16 cellular contexts compared by ENCODE assay signal in the genomic region with DNA sequence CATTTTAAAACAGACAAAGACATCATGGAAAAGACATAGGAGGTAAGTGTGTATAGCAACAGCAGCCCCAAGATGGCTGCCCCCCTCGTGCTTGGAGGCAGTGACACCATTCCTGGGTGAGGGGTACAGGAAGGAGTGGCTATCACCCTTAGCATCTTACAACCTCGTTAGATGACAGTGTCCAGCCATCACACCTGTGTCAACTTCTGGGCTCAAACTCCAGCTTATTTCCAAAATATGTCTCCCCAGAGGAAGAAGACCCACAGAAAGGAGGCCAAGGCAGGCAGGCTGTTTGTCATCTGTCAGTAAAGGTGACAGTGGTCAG. TPM values are rescaled to one million over a fixed set of nuclear protein-coding genes. Genes with fewer than 3 reads are reported as not detected.
DNase-seq lines count a peak whose midpoint lies in the region; ATAC-seq, FAIRE-seq and TF ChIP-seq lines count a peak whose summit lies in the region.
"Had no signal": no experiment of that assay in that cellular context is flagged by ENCODE, and none has a peak within 500 bp of the region (broad histone marks: within the 10 kb centered on the region; RNA-seq: fewer than 3 reads in every experiment).

No MANE protein-coding gene starts in this region.

- peaks cover 20 to 27% of the 10 kb centered on the region in 2 donors for H3K36me3 Mint-ChIP-seq in CD14-positive monocyte
- H3K36me3 Mint-ChIP-seq in activated CD4-positive, alpha-beta memory T cell treated with anti-CD3 and anti-CD28 coated beads, Interleukin-2, amount 10 ng/mL, durations not matched to agents 7 days and 5 days (ENCODE audit: low read depth): peaks cover 14% of the 10 kb centered on the region
- H3K36me3 Mint-ChIP-seq in naive thymus-derived CD4-positive, alpha-beta T cell: peaks cover 4 to 21% (median 9%) of the 10 kb centered on the region in 5 donors

- intact Hi-C loops in CD14-positive monocyte (cut with micrococcal nuclease) (loop anchor here in 1 of 2 donors (10.0 kb wide), 1 partner anchor 141 kb away; no protein-coding TSS in a partner anchor), ascending aorta (cut with DNase I) (no loop called here), prostate gland (cut with DNase I) (no loop called here)
- intact Hi-C loops in naive thymus-derived CD4-positive, alpha-beta T cell (cut with micrococcal nuclease): no loop called here

- DNase-seq in CD14-positive monocyte (ENCODE audit: low spot score) (no peak), GM12892 (ENCODE audit: insufficient read length) (no peak), NCI-H2227 (lab: John Stamatoyannopoulos, UW; ENCODE audit: unreplicated experiment) (no peak), DMS114 treated with DMSO at 0.1 percent for 48 hours (lab: John Stamatoyannopoulos, UW; ENCODE audit: unreplicated experiment) (no peak), ascending aorta (ENCODE audit: low spot score in 2 of 2) (no peak), prostate gland (ENCODE audit: low spot score) (no peak)
- no peak for DNase-seq in activated CD4-positive, alpha-beta memory T cell treated with anti-CD3 and anti-CD28 coated beads, Interleukin-2, amount 10 ng/mL, durations not matched to agents 7 days and 5 days
- no peak for DNase-seq in naive thymus-derived CD4-positive, alpha-beta T cell
- DNase-seq: activated CD4-positive, alpha-beta T cell treated with anti-CD3 and anti-CD28 coated beads, Interleukin-2, amount 10 ng/mL, durations not matched to agents 7 days and 5 days; DMS79 treated with DMSO at 0.1 percent for 48 hours; mammary epithelial cell; NCI-H1092 treated with DMSO at 0.1 percent for 48 hours; nucleus accumbens; PC-3 had no signal

- FAIRE-seq in GM12892 (lab: Jason Lieb, UNC): peak; percentile 77

- CTCF ChIA-PET in activated CD4-positive, alpha-beta memory T cell treated with anti-CD3 and anti-CD28 coated beads, Interleukin-2, amount 10 ng/mL, durations not matched to agents 7 days and 5 days (lab: Charles Lee): no interaction called here
- CTCF ChIA-PET in naive thymus-derived CD4-positive, alpha-beta T cell (lab: Charles Lee): no interaction called here

- H3K27ac Mint-ChIP-seq in CD14-positive monocyte: peak overlapping the region; percentile 94 to 99 (median 98)
- H3K27ac Mint-ChIP-seq in activated CD4-positive, alpha-beta memory T cell treated with anti-CD3 and anti-CD28 coated beads, Interleukin-2, amount 10 ng/mL, durations not matched to agents 7 days and 5 days: peak overlapping the region; percentile 47
- H3K27ac Mint-ChIP-seq in naive thymus-derived CD4-positive, alpha-beta T cell: peak overlapping the region in 6 of 9 donors; percentile 28 to 82 (median 60)
- H3K27ac Mint-ChIP-seq: activated CD4-positive, alpha-beta T cell treated with anti-CD3 and anti-CD28 coated beads, Interleukin-2, amount 10 ng/mL, durations not matched to agents 7 days and 5 days had no signal

- H3K9me3 ChIP-seq in naive thymus-derived CD4-positive, alpha-beta T cell (ENCODE audit: control insufficient read depth in 2 of 3, low read length in 3 of 3): no peaks in the 10 kb centered on the region
- H3K9me3 ChIP-seq in ascending aorta: no peaks in the 10 kb centered on the region
- H3K9me3 ChIP-seq in prostate gland: no peaks in the 10 kb centered on the region

- H3K4me1 Mint-ChIP-seq in CD14-positive monocyte: peaks cover 68% of the 10 kb centered on the region
- peaks cover 48% of the 10 kb centered on the region for H3K4me1 Mint-ChIP-seq in activated CD4-positive, alpha-beta memory T cell treated with anti-CD3 and anti-CD28 coated beads, Interleukin-2, amount 10 ng/mL, durations not matched to agents 7 days and 5 days
- peaks cover 33 to 65% (median 48%) of the 10 kb centered on the region in 7 donors for H3K4me1 Mint-ChIP-seq in naive thymus-derived CD4-positive, alpha-beta T cell

- WGBS in prostate gland: 65% methylated on average over 2 of the region's 2 CpGs

- no peak overlapping the region for H3K4me3 ChIP-seq in naive thymus-derived CD4-positive, alpha-beta T cell (ENCODE audit: low read length)
- H3K4me3 ChIP-seq in ascending aorta: no peak overlapping the region
- H3K4me3 ChIP-seq in prostate gland: no peak overlapping the region

- H3K27me3 Mint-ChIP-seq in CD14-positive monocyte (ENCODE audit: low read depth in 3 of 3): no peaks in the 10 kb centered on the region
- no peaks in the 10 kb centered on the region for H3K27me3 Mint-ChIP-seq in activated CD4-positive, alpha-beta memory T cell treated with anti-CD3 and anti-CD28 coated beads, Interleukin-2, amount 10 ng/mL, durations not matched to agents 7 days and 5 days
- no peaks in the 10 kb centered on the region for H3K27me3 Mint-ChIP-seq in naive thymus-derived CD4-positive, alpha-beta T cell
- H3K27me3 Mint-ChIP-seq: activated CD4-positive, alpha-beta T cell treated with anti-CD3 and anti-CD28 coated beads, Interleukin-2, amount 10 ng/mL, durations not matched to agents 7 days and 5 days had no signal

- H3K4me1 ChIP-seq in naive thymus-derived CD4-positive, alpha-beta T cell (ENCODE audit: control insufficient read depth in 2 of 2, insufficient read depth in 2 of 2, low read length in 2 of 2): peaks cover 8 to 22% of the 10 kb centered on the region in 2 donors
- peaks cover 5 to 9% of the 10 kb centered on the region in 2 donors for H3K4me1 ChIP-seq in ascending aorta
- peaks cover 6% of the 10 kb centered on the region for H3K4me1 ChIP-seq in prostate gland (replicated peaks)

- TF ChIP-seq CTCF in CD14-positive monocyte (IDR thresholded peaks at IDR 0.05) (no peak), ascending aorta (IDR thresholded peaks at IDR 0.05) (no peak), prostate gland (IDR thresholded peaks at IDR 0.05) (no peak)

- no peaks in the 10 kb centered on the region for H3K27me3 ChIP-seq in naive thymus-derived CD4-positive, alpha-beta T cell (ENCODE audit: control insufficient read depth in 2 of 2, insufficient read depth in 2 of 2, low read length in 2 of 2)
- H3K27me3 ChIP-seq in ascending aorta: no peaks in the 10 kb centered on the region
- no peaks in the 10 kb centered on the region for H3K27me3 ChIP-seq in prostate gland (replicated peaks; ENCODE audit: insufficient read depth)

- no peak for ATAC-seq in naive thymus-derived CD4-positive, alpha-beta T cell
- ATAC-seq: HCT116 had no signal

- TF ChIP-seq POLR2A in GM12892 (IDR thresholded peaks at IDR 0.05; ENCODE audit: low read depth, low read length): no peak
- TF ChIP-seq POLR2A in prostate gland (IDR thresholded peaks at IDR 0.05): no peak

- peaks cover 3 to 25% (median 5%) of the 10 kb centered on the region in 3 experiments for H3K36me3 ChIP-seq in naive thymus-derived CD4-positive, alpha-beta T cell (ENCODE audit: control insufficient read depth in 2 of 3, insufficient read depth in 3 of 3, low read length in 3 of 3)
- H3K36me3 ChIP-seq in ascending aorta (peaks cover 0 to 17% of the 10 kb centered on the region in 2 donors), prostate gland (peaks cover 0 to 1% of the 10 kb centered on the region in 2 donors)

- peak overlapping the region; percentile 61 to 64 for H3K4me3 Mint-ChIP-seq in CD14-positive monocyte
- no peak overlapping the region for H3K4me3 Mint-ChIP-seq in activated CD4-positive, alpha-beta memory T cell treated with anti-CD3 and anti-CD28 coated beads, Interleukin-2, amount 10 ng/mL, durations not matched to agents 7 days and 5 days
- H3K4me3 Mint-ChIP-seq in naive thymus-derived CD4-positive, alpha-beta T cell: peak overlapping the region in 1 of 10 donors; percentile 46
- H3K4me3 Mint-ChIP-seq: activated CD4-positive, alpha-beta T cell treated with anti-CD3 and anti-CD28 coated beads, Interleukin-2, amount 10 ng/mL, durations not matched to agents 7 days and 5 days had no signal

- H3K27ac ChIP-seq in naive thymus-derived CD4-positive, alpha-beta T cell (ENCODE audit: low read depth, low read length): no peak overlapping the region
- H3K27ac ChIP-seq in ascending aorta (no peak overlapping the region), prostate gland (no peak overlapping the region)

- POLR2A ChIA-PET in activated CD4-positive, alpha-beta memory T cell treated with anti-CD3 and anti-CD28 coated beads, Interleukin-2, amount 10 ng/mL, durations not matched to agents 7 days and 5 days (lab: Charles Lee): no interaction called here
- POLR2A ChIA-PET in naive thymus-derived CD4-positive, alpha-beta T cell (lab: Charles Lee): interaction anchor here (0.6 kb wide), 1 partner anchor 324 kb away, joined by 3 read pairs; no protein-coding TSS in a partner anchor

- H3K9me3 Mint-ChIP-seq in CD14-positive monocyte: peaks cover 0 to 6% (median 0%) of the 10 kb centered on the region in 7 donors
- H3K9me3 Mint-ChIP-seq in activated CD4-positive, alpha-beta memory T cell treated with anti-CD3 and anti-CD28 coated beads, Interleukin-2, amount 10 ng/mL, durations not matched to agents 7 days and 5 days: no peaks in the 10 kb centered on the region
- H3K9me3 Mint-ChIP-seq in naive thymus-derived CD4-positive, alpha-beta T cell: no peaks in the 10 kb centered on the region
- H3K9me3 Mint-ChIP-seq: activated CD4-positive, alpha-beta T cell treated with anti-CD3 and anti-CD28 coated beads, Interleukin-2, amount 10 ng/mL, durations not matched to agents 7 days and 5 days had no signal

RNA-seq across cellular contexts. Expression of gene EPS15L1, which starts 27.5 kb away (rescaled TPM):
- polyA plus RNA-seq in CD14-positive monocyte: 1 to 10 TPM; 5.2 to 6.1 TPM
- 24.6 TPM for polyA plus RNA-seq in GM12892 (2012; ENCODE audit: missing spikeins)
- 10 to 100 TPM; 39.0 to 42.7 TPM for total RNA-seq in activated CD4-positive, alpha-beta memory T cell treated with anti-CD3 and anti-CD28 coated beads, Interleukin-2, amount 10 ng/mL, durations not matched to agents 7 days and 5 days
- 10 to 100 TPM; 40.8 to 60.1 (median 48.3) TPM for total RNA-seq in naive thymus-derived CD4-positive, alpha-beta T cell
- 10 to 100 TPM in 1 of 2 donors, 1 to 10 TPM in 1; 9.5 to 14.6 TPM for polyA plus RNA-seq in naive thymus-derived CD4-positive, alpha-beta T cell
- total RNA-seq in ascending aorta (52.4 TPM), prostate gland (10 to 100 TPM; 18.4 to 30.4 TPM)

RNA-seq across cellular contexts. Expression of gene CALR3, which starts 51.7 kb away (rescaled TPM):
- polyA plus RNA-seq in CD14-positive monocyte: not detected
- polyA plus RNA-seq in GM12892 (2012; ENCODE audit: missing spikeins): not detected
- not detected for total RNA-seq in activated CD4-positive, alpha-beta memory T cell treated with anti-CD3 and anti-CD28 coated beads, Interleukin-2, amount 10 ng/mL, durations not matched to agents 7 days and 5 days
- total RNA-seq in naive thymus-derived CD4-positive, alpha-beta T cell: not detected
- polyA plus RNA-seq in naive thymus-derived CD4-positive, alpha-beta T cell: not detected
- total RNA-seq in ascending aorta: not detected
- 10 to 100 TPM in 1 of 2 donors, under 1 TPM in 1; 0.91 to 10.1 TPM for total RNA-seq in prostate gland
- total RNA-seq: activated CD4-positive, alpha-beta T cell treated with anti-CD3 and anti-CD28 coated beads, Interleukin-2, amount 10 ng/mL, durations not matched to agents 7 days and 5 days; mammary epithelial cell; subcutaneous adipose tissue had no signal
- polyA plus RNA-seq: mammary epithelial cell had no signal

RNA-seq across cellular contexts. Expression of gene C19orf44, which starts 52.0 kb away (rescaled TPM):
- under 1 TPM in 1 of 2 donors, not detected in 1; 0.58 TPM for polyA plus RNA-seq in CD14-positive monocyte
- polyA plus RNA-seq in GM12892 (2012; ENCODE audit: missing spikeins): 2.4 TPM
- total RNA-seq in activated CD4-positive, alpha-beta memory T cell treated with anti-CD3 and anti-CD28 coated beads, Interleukin-2, amount 10 ng/mL, durations not matched to agents 7 days and 5 days: 1 to 10 TPM; 2.6 to 3.3 TPM
- total RNA-seq in naive thymus-derived CD4-positive, alpha-beta T cell: 1 to 10 TPM; 1.5 to 6.0 (median 3.4) TPM
- polyA plus RNA-seq in naive thymus-derived CD4-positive, alpha-beta T cell: 1 to 10 TPM; 1.3 to 2.1 TPM
- total RNA-seq in ascending aorta (5.1 TPM), prostate gland (10 to 100 TPM in 1 of 2 donors, 1 to 10 TPM in 1; 8.0 to 13.7 TPM)

Comparison
In these comparisons a context has a peak if more than half of its experiments do, and no peak if none do; other contexts are left out.
1. H3K27ac Mint-ChIP-seq: peak in every context shown above with its lines; median percentile 98 in CD14-positive monocyte; 60 in naive thymus-derived CD4-positive, alpha-beta T cell; 47 in activated CD4-positive, alpha-beta memory T cell treated with anti-CD3 and anti-CD28 coated beads, Interleukin-2, amount 10 ng/mL, durations not matched to agents 7 days and 5 days.